11 cellular contexts compared by ENCODE assay signal in the genomic region with DNA sequence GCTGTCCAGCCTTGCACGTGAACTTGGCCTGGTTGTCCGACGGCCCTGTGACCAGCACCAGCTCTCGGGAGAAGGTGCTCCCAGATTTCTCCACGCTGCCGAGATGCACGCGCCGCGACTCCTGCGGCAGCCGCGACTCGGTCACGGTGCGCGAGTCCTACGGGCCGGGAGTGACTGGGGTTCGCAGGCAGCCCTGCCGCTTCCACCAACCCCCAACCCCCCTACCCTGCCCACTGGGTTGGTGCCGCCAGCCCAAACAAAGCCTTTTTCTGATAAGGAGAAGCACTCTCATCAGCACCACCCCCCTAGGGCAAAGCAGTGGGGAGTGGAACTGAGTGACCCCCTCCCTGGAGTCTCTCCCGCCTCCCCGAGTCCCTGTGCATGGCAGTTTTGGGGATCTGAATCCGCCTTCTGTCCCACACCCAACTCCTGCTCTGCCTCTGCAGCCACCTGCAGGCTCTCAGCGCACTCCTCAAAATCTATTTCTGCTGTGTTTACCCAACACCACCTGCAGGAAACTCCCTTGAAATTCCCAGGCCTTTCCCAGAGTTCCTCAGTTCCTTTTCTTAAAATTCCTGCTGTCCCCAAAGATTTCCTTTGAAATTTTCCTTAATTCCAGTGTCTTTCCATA. TPM values are rescaled to one million over a fixed set of nuclear protein-coding genes. Genes with fewer than 3 reads are reported as not detected.
DNase-seq lines count a peak whose midpoint lies in the region; ATAC-seq and TF ChIP-seq lines count a peak whose summit lies in the region.
"Had no signal": no experiment of that assay in that cellular context is flagged by ENCODE, and none has a peak within 500 bp of the region (broad histone marks: within the 10 kb centered on the region; RNA-seq: fewer than 3 reads in every experiment).

No MANE protein-coding gene starts in this region.

- TF ChIP-seq CTCF in testis (IDR thresholded peaks at IDR 0.05): no peak
- TF ChIP-seq CTCF in tibial artery (IDR thresholded peaks at IDR 0.05): no peak

- peaks cover 47% of the 10 kb centered on the region for H3K27me3 Mint-ChIP-seq in activated naive CD4-positive, alpha-beta T cell treated with anti-CD3 and anti-CD28 coated beads, Interleukin-2, amount 50 U/mL, for 24 hours
- peaks cover 53 to 79% of the 10 kb centered on the region in 2 donors for H3K27me3 Mint-ChIP-seq in T-cell

- peaks cover 20% of the 10 kb centered on the region for H3K4me1 Mint-ChIP-seq in activated naive CD4-positive, alpha-beta T cell treated with anti-CD3 and anti-CD28 coated beads, Interleukin-2, amount 50 U/mL, for 24 hours
- H3K4me1 Mint-ChIP-seq in T-cell: peaks cover 22 to 27% (median 25%) of the 10 kb centered on the region in 3 donors

- peak; percentile 24 to 43 (median 28) for ATAC-seq in T-cell (replicated peaks in 1 of 4)

- intact Hi-C loops in testis (cut with DNase I; ENCODE audit: low total_unique reads): no loop called here
- intact Hi-C loops in tibial artery (cut with DNase I; ENCODE audit: low total_unique reads): no loop called here

- H3K27ac Mint-ChIP-seq in activated naive CD4-positive, alpha-beta T cell treated with anti-CD3 and anti-CD28 coated beads, Interleukin-2, amount 50 U/mL, for 24 hours: no peak overlapping the region
- peak overlapping the region in 1 of 2 donors; percentile 4 for H3K27ac Mint-ChIP-seq in T-cell

- no peak for DNase-seq in activated naive CD4-positive, alpha-beta T cell (lab: John Stamatoyannopoulos, UW)
- DNase-seq in T-cell (no peak), testis (no peak), H4 (ENCODE audit: low spot score) (no peak), tibial artery (no peak), cerebellar cortex (ENCODE audit: low spot score) (no peak)

- H3K9me3 Mint-ChIP-seq in activated naive CD4-positive, alpha-beta T cell treated with anti-CD3 and anti-CD28 coated beads, Interleukin-2, amount 50 U/mL, for 24 hours: no peaks in the 10 kb centered on the region
- H3K9me3 Mint-ChIP-seq in T-cell: peaks cover 0 to 5% (median 0%) of the 10 kb centered on the region in 3 donors

- H3K36me3 Mint-ChIP-seq in activated naive CD4-positive, alpha-beta T cell treated with anti-CD3 and anti-CD28 coated beads, Interleukin-2, amount 50 U/mL, for 24 hours: peaks cover 2% of the 10 kb centered on the region
- no peaks in the 10 kb centered on the region for H3K36me3 Mint-ChIP-seq in T-cell

- H3K36me3 ChIP-seq in testis (ENCODE audit: low read depth, missing control alignments) (no peaks in the 10 kb centered on the region), tibial artery (no peaks in the 10 kb centered on the region)

- H3K27ac ChIP-seq in testis (no peak overlapping the region), tibial artery (no peak overlapping the region)
- H3K27ac ChIP-seq: skin epidermis had no signal

- no peak for TF ChIP-seq POLR2A in testis (IDR thresholded peaks at IDR 0.05)

- POLR2A ChIA-PET in T-cell (lab: Charles Lee): no interaction called here

- H3K9me3 ChIP-seq in testis (no peaks in the 10 kb centered on the region), tibial artery (no peaks in the 10 kb centered on the region)

- H3K4me3 Mint-ChIP-seq in activated naive CD4-positive, alpha-beta T cell treated with anti-CD3 and anti-CD28 coated beads, Interleukin-2, amount 50 U/mL, for 24 hours: peak overlapping the region; percentile 43
- H3K4me3 Mint-ChIP-seq in T-cell: peak overlapping the region; percentile 46 to 64 (median 47)

- no peaks in the 10 kb centered on the region for H3K27me3 ChIP-seq in testis
- H3K27me3 ChIP-seq in tibial artery: peaks cover 0 to 89% of the 10 kb centered on the region in 2 donors

- CTCF ChIA-PET in T-cell (lab: Charles Lee): no interaction called here

- H3K4me1 ChIP-seq in testis: no peaks in the 10 kb centered on the region
- H3K4me1 ChIP-seq in tibial artery: peaks cover 0 to 13% (median 11%) of the 10 kb centered on the region in 4 donors

- H3K4me3 ChIP-seq in iPS-11a (ENCODE audit: low read depth, low read length): peak overlapping the region; percentile 39
- peak overlapping the region; percentile 18 to 24 for H3K4me3 ChIP-seq in testis
- peak overlapping the region in 1 of 2 donors; percentile 22 for H3K4me3 ChIP-seq in tibial artery

- WGBS in testis, 2 donors: 1 to 6% methylated on average over 6 to 23 of the region's 26 CpGs

RNA-seq across cellular contexts. Expression of gene NPHS1, which starts 6.2 kb away (rescaled TPM):
- total RNA-seq in T-cell: under 1 TPM in 2 of 5 donors, not detected in 3; 0.06 to 0.33 TPM
- 1 to 10 TPM; 1.8 to 2.7 TPM for total RNA-seq in testis
- 3.8 TPM for polyA plus RNA-seq in testis (ENCODE audit: insufficient read depth, low read depth, low replicate concordance)
- total RNA-seq in H4 (2014; rRNA removed; shearing (Covaris generic)): not detected in 2 replicates
- total RNA-seq: SK-MEL-5 had no signal
- polyA plus RNA-seq: urinary bladder had no signal

RNA-seq across cellular contexts. Expression of gene KIRREL2, which starts 10.6 kb away (rescaled TPM):
- under 1 TPM; 0.16 to 0.28 (median 0.25) TPM for total RNA-seq in T-cell
- under 1 TPM; 0.56 to 0.87 TPM for total RNA-seq in testis
- polyA plus RNA-seq in testis (ENCODE audit: insufficient read depth, low read depth, low replicate concordance): 0.84 TPM
- 0.08 and 0.19 TPM in 2 replicates for total RNA-seq in H4 (2014; rRNA removed; shearing (Covaris generic))
- total RNA-seq: urinary bladder had no signal
- polyA plus RNA-seq: urinary bladder had no signal

RNA-seq across cellular contexts. Expression of gene APLP1, which starts 22.2 kb away (rescaled TPM):
- total RNA-seq in T-cell (1 to 10 TPM in 1 of 5 donors, under 1 TPM in 3, not detected in 1; 0.15 to 1.3 (median 0.33) TPM), testis (10 to 100 TPM; 45.7 to 54.3 TPM)
- 37.9 TPM for polyA plus RNA-seq in testis (ENCODE audit: insufficient read depth, low read depth, low replicate concordance)
- total RNA-seq in H4 (2014; rRNA removed; shearing (Covaris generic)): 28.7 and 45.8 TPM in 2 replicates

RNA-seq across cellular contexts. Expression of gene PRODH2, which starts 33.5 kb away (rescaled TPM):
- total RNA-seq in T-cell: not detected
- total RNA-seq in testis: 1 to 10 TPM in 1 of 2 donors, under 1 TPM in 1; 0.99 to 1.3 TPM
- 2.7 TPM for polyA plus RNA-seq in testis (ENCODE audit: insufficient read depth, low read depth, low replicate concordance)
- total RNA-seq in H4 (2014; rRNA removed; shearing (Covaris generic)): not detected in 2 replicates
- total RNA-seq: SK-MEL-5, urinary bladder had no signal

RNA-seq across cellular contexts. Expression of gene NFKBID, which starts 54.2 kb away (rescaled TPM):
- total RNA-seq in T-cell (10 to 100 TPM; 45.1 to 78.3 (median 51.4) TPM), testis (1 to 10 TPM; 3.8 to 6.0 TPM)
- polyA plus RNA-seq in testis (ENCODE audit: insufficient read depth, low read depth, low replicate concordance): 2.8 TPM
- total RNA-seq in H4 (2014; rRNA removed; shearing (Covaris generic)): 1.4 and 1.8 TPM in 2 replicates

Comparison
In these comparisons a context has a peak if more than half of its experiments do, and no peak if none do; other contexts are left out.
1. RNA of gene APLP1, which starts 22.2 kb away (total RNA-seq): 45.7 to 54.3 TPM in testis and 28.7 to 45.8 TPM in H4; 0.15 to 1.3 TPM in T-cell; every median in the first group is over 10 times any median in the second.